In genomic region chr10:132417957-132418441, GRCh38 we compare ENCODE assay signal across 11 cellular contexts. TPM values are rescaled to one million over a fixed set of nuclear protein-coding genes. Genes with fewer than 3 reads are reported as not detected.
DNase-seq lines count a peak whose midpoint lies in the region; ATAC-seq, FAIRE-seq and TF ChIP-seq lines count a peak whose summit lies in the region.
"Had no signal": no experiment of that assay in that cellular context is flagged by ENCODE, and none has a peak within 500 bp of the region (broad histone marks: within the 10 kb centered on the region; RNA-seq: fewer than 3 reads in every experiment).

No MANE protein-coding gene starts in this region.

- H3K27ac ChIP-seq in VCaP = peak overlapping the region; percentile 24; the same call in 1 of the 2 replicates
- peak overlapping the region; percentile 58 to 82 for H3K27ac ChIP-seq in kidney (ENCODE audit: low read depth in 2 of 2, low read length in 2 of 2)
- no peak overlapping the region for H3K27ac ChIP-seq in psoas muscle

- H3K27me3 Mint-ChIP-seq in stimulated activated naive B cell treated with anti-CD40 and anti-IgM and Interleukin-4, amounts not matched to agents 10 μg/mL and 1 μg/mL and 100 μg/mL, for 72 hours = no peaks in the 10 kb centered on the region

- DNase-seq in H7 (peak; percentile 80), kidney (peak; percentile 83), HUDEP-2 (lab: John Stamatoyannopoulos, UW; ENCODE audit: unreplicated experiment in 76 of 76) (no peak), psoas muscle (no peak)
- peak; percentile 56 for DNase-seq in stimulated activated naive B cell treated with anti-CD40 and anti-IgM and Interleukin-4, amounts not matched to agents 10 μg/mL and 1 μg/mL and 100 μg/mL, for 72 hours
- DNase-seq: effector CD8-positive, alpha-beta T cell; EL; NCI-H446 treated with DMSO at 0.1 percent for 48 hours had no signal

- peaks cover 50 to 80% of the 10 kb centered on the region in 2 donors for H3K4me1 Mint-ChIP-seq in stimulated activated naive B cell treated with anti-CD40 and anti-IgM and Interleukin-4, amounts not matched to agents 10 μg/mL and 1 μg/mL and 100 μg/mL, for 72 hours

- intact Hi-C loops in kidney (cut with DNase I) = no loop called here
- intact Hi-C loops in psoas muscle (cut with DNase I) = no loop called here

- H3K9me3 Mint-ChIP-seq in stimulated activated naive B cell treated with anti-CD40 and anti-IgM and Interleukin-4, amounts not matched to agents 10 μg/mL and 1 μg/mL and 100 μg/mL, for 72 hours = no peaks in the 10 kb centered on the region

- H3K27ac Mint-ChIP-seq in stimulated activated naive B cell treated with anti-CD40 and anti-IgM and Interleukin-4, amounts not matched to agents 10 μg/mL and 1 μg/mL and 100 μg/mL, for 72 hours = peak overlapping the region; percentile 74

- no peak for FAIRE-seq in kidney (lab: Jason Lieb, UNC)

- no peaks in the 10 kb centered on the region for H3K36me3 ChIP-seq in H7 (replicated peaks; ENCODE audit: control insufficient read depth, insufficient read depth, low read length)
- peaks cover 0 to 2% of the 10 kb centered on the region in 2 donors for H3K36me3 ChIP-seq in kidney (ENCODE audit: control insufficient read depth in 1 of 2, insufficient read depth in 2 of 2, low read length in 2 of 2)
- H3K36me3 ChIP-seq in psoas muscle (ENCODE audit: insufficient read depth in 1 of 2, low read depth in 1 of 2) = no peaks in the 10 kb centered on the region

- H3K36me3 Mint-ChIP-seq in stimulated activated naive B cell treated with anti-CD40 and anti-IgM and Interleukin-4, amounts not matched to agents 10 μg/mL and 1 μg/mL and 100 μg/mL, for 72 hours = peaks cover 7 to 8% of the 10 kb centered on the region in 2 donors

- 75 to 78% (median 77%) methylated on average over 20 of the region's 20 CpGs for WGBS in psoas muscle, 3 donors

- H3K4me1 ChIP-seq in kidney (ENCODE audit: control insufficient read depth in 1 of 2, insufficient read depth in 1 of 2, low read depth in 1 of 2, low read length in 2 of 2) (peaks cover 18 to 61% of the 10 kb centered on the region in 2 donors), psoas muscle (peaks cover 57% of the 10 kb centered on the region)

- no peak overlapping the region for H3K9ac ChIP-seq in kidney (ENCODE audit: low read length in 2 of 2)

- H3K9me3 ChIP-seq in kidney (ENCODE audit: control insufficient read depth in 1 of 2, low read length in 2 of 2) = no peaks in the 10 kb centered on the region
- no peaks in the 10 kb centered on the region for H3K9me3 ChIP-seq in psoas muscle

- ATAC-seq in stimulated activated naive B cell treated with anti-CD40 and anti-IgM and Interleukin-4, amounts not matched to agents 10 μg/mL and 1 μg/mL and 100 μg/mL, for 72 hours (replicated peaks) = peak; percentile 51 to 58
- no peak for ATAC-seq in HG02973 (IDR thresholded peaks at IDR 0.05; ENCODE audit: unreplicated experiment)
- no peak for ATAC-seq in psoas muscle
- ATAC-seq in HG02610 (IDR thresholded peaks at IDR 0.05; ENCODE audit: unreplicated experiment) = no peak

- no peaks in the 10 kb centered on the region for H3K27me3 ChIP-seq in H7 (ENCODE audit: control insufficient read depth, insufficient read depth, low read length)
- no peaks in the 10 kb centered on the region for H3K27me3 ChIP-seq in psoas muscle (ENCODE audit: insufficient read depth in 3 of 3, low read length in 2 of 3)

- H3K4me3 Mint-ChIP-seq in stimulated activated naive B cell treated with anti-CD40 and anti-IgM and Interleukin-4, amounts not matched to agents 10 μg/mL and 1 μg/mL and 100 μg/mL, for 72 hours = peak overlapping the region in 1 of 2 donors; percentile 26

- H3K4me3 ChIP-seq in H7 (ENCODE audit: insufficient read depth, low read depth, low read length) (no peak overlapping the region), kidney (ENCODE audit: low read length in 2 of 2) (no peak overlapping the region), psoas muscle (no peak overlapping the region)

- TF ChIP-seq CTCF in VCaP (conservative IDR thresholded peaks at IDR 0.05) = no peak
- TF ChIP-seq CTCF in kidney (IDR thresholded peaks at IDR 0.05; ENCODE audit: borderline replicate concordance, extremely low read depth, insufficient read depth) = no peak
- TF ChIP-seq CTCF in psoas muscle (IDR thresholded peaks at IDR 0.05) = no peak

RNA-seq across cellular contexts. Expression of gene PWWP2B, which starts 21.0 kb away (rescaled TPM):
- total RNA-seq in H7 (2014; rRNA removed; shearing (Covaris generic)) = 14.3 and 15.3 TPM in 2 replicates
- total RNA-seq in kidney (24.3 TPM), psoas muscle (10 to 100 TPM; 14.5 to 25.0 (median 21.9) TPM)
- polyA plus RNA-seq in kidney (ENCODE audit: insufficient read depth, low read depth, low replicate concordance) (12.9 TPM), psoas muscle (10 to 100 TPM; 18.6 to 35.2 (median 23.4) TPM)

Comparison
In these comparisons a context has a peak if more than half of its experiments do, and no peak if none do; other contexts are left out.
1. DNase-seq: peak in H7 (single experiment), kidney (single experiment) and stimulated activated naive B cell treated with anti-CD40 and anti-IgM and Interleukin-4, amounts not matched to agents 10 μg/mL and 1 μg/mL and 100 μg/mL, for 72 hours (single experiment); none in HUDEP-2 (0 of 76) and psoas muscle (0 of 2).
2. ATAC-seq: peak in stimulated activated naive B cell treated with anti-CD40 and anti-IgM and Interleukin-4, amounts not matched to agents 10 μg/mL and 1 μg/mL and 100 μg/mL, for 72 hours (2 of 2); none in HG02973 (single experiment), psoas muscle (0 of 4) and HG02610 (single experiment).